ENCODE assay signal across 8 cellular contexts in the genomic region with DNA sequence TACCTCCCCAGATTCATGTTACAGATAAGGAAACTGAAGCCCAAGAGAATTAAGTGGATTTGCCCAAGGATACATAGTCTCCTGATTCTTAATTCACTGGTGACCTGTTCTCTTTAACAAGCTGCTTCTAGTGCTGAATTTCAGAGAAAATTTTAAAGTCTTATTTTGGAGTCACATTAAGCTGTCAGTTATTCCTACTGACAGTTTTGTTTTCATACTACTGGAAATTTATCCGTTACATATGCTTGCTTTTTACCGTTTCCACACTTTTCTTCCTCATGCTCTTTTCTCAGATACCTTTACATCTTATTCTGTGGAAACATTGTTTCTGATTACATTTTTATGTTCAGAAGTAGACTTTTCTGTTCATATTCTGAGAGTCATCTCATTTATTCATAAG. TPM values are rescaled to one million over a fixed set of nuclear protein-coding genes. Genes with fewer than 3 reads are reported as not detected.
DNase-seq lines count a peak whose midpoint lies in the region; ATAC-seq and TF ChIP-seq lines count a peak whose summit lies in the region.

No MANE protein-coding gene starts in this region.

- peaks cover 3% of the 10 kb centered on the region; the same call in 2 of the 3 replicates for H3K9me3 Mint-ChIP-seq in GM23338

- H3F3A ChIP-seq in GM23338 (replicated peaks; ENCODE audit: low read depth) (peaks cover 13% of the 10 kb centered on the region; the same call in 1 of the 2 replicates), SU-DHL-6 (ENCODE audit: insufficient read depth) (peaks cover 19% of the 10 kb centered on the region)

- H4K20me1 ChIP-seq in GM23338 (replicated peaks; ENCODE audit: insufficient read depth) (peaks cover 14% of the 10 kb centered on the region), SU-DHL-6 (ENCODE audit: low read depth, low read length) (0 out of 2 replicates have a peak, but pooled peaks cover 6% of the 10 kb centered on the region)

- intact Hi-C loops in thyroid gland (cut with DNase I), result loop anchor here (10.0 kb wide), 1 partner anchor 82 kb away; the partner anchor contains the start of gene SF3B1

- TF ChIP-seq CTCF in GM23338 (conservative IDR thresholded peaks at IDR 0.05; ENCODE audit: low read depth in 2 of 2) (no peak), SU-DHL-6 (IDR thresholded peaks at IDR 0.05; ENCODE audit: insufficient read depth, low read length, poor library complexity, severe bottlenecking) (no peak), fibroblast of the aortic adventitia (IDR thresholded peaks at IDR 0.05; ENCODE audit: insufficient read depth, low read length) (no peak), thyroid gland (IDR thresholded peaks at IDR 0.05) (no peak)

- DNase-seq in GM23338 (ENCODE audit: low spot score) (no peak), fibroblast of the aortic adventitia (ENCODE audit: low read depth) (no peak), NCI-H1436 (lab: John Stamatoyannopoulos, UW) (no peak), NCI-H748 treated with DMSO at 0.1 percent for 48 hours (lab: John Stamatoyannopoulos, UW) (no peak), NCI-H1694 (lab: John Stamatoyannopoulos, UW) (no peak), thyroid gland (no peak)

- H3K79me2 ChIP-seq in GM23338 (replicated peaks; ENCODE audit: insufficient read depth), result peaks cover 59% of the 10 kb centered on the region
- H3K79me2 ChIP-seq in SU-DHL-6 (ENCODE audit: insufficient read depth, low read length), result peaks cover 71% of the 10 kb centered on the region

- H3K27ac Mint-ChIP-seq in GM23338, result no peak overlapping the region

- peaks cover 25% of the 10 kb centered on the region for H3K4me1 ChIP-seq in GM23338 (ENCODE audit: insufficient read depth)
- peaks cover 5 to 16% (median 8%) of the 10 kb centered on the region in 3 donors for H3K4me1 ChIP-seq in skeletal muscle tissue (ENCODE audit: control insufficient read depth in 3 of 3, insufficient read depth in 3 of 3, low read length in 3 of 3)
- peaks cover 0 to 7% of the 10 kb centered on the region in 2 donors for H3K4me1 ChIP-seq in thyroid gland

- H3K27me3 Mint-ChIP-seq in GM23338 (ENCODE audit: insufficient read depth, low read depth, poor library complexity), result peaks cover 9% of the 10 kb centered on the region

- peak overlapping the region; percentile 93 for H3K4me2 ChIP-seq in GM23338
- peak overlapping the region; percentile 90 for H3K4me2 ChIP-seq in SU-DHL-6 (ENCODE audit: low read depth, low read length, poor library complexity, severe bottlenecking)

- no peak for TF ChIP-seq POLR2A in thyroid gland (IDR thresholded peaks at IDR 0.05)

- no peak for ATAC-seq in GM23338

- H3K36me3 ChIP-seq in GM23338 (ENCODE audit: insufficient read depth) (0 out of 2 replicates have a peak, but pooled peaks cover 9% of the 10 kb centered on the region), SU-DHL-6 (ENCODE audit: low read length) (peaks cover 6% of the 10 kb centered on the region; the same call in 1 of the 2 replicates), skeletal muscle tissue (ENCODE audit: control insufficient read depth in 3 of 3, insufficient read depth in 3 of 3, low read length in 3 of 3) (no peaks in the 10 kb centered on the region), thyroid gland (no peaks in the 10 kb centered on the region)

- H3K36me3 Mint-ChIP-seq in GM23338 (ENCODE audit: low read depth), result peaks cover 27% of the 10 kb centered on the region

- H2AFZ ChIP-seq in GM23338 (no peak overlapping the region), SU-DHL-6 (ENCODE audit: low read depth, low read length, severe bottlenecking) (no peak overlapping the region)

- H3K9ac ChIP-seq in SU-DHL-6 (ENCODE audit: low read length) (peak overlapping the region; percentile 73), skeletal muscle tissue (ENCODE audit: low read depth in 1 of 3, low read length in 3 of 3) (peak overlapping the region; percentile 36 to 93 (median 85))

- H3K27ac ChIP-seq in GM23338 (ENCODE audit: low read depth) (no peak overlapping the region), SU-DHL-6 (ENCODE audit: low read depth, low read length) (no peak overlapping the region; the same call in 1 of the 2 replicates), skeletal muscle tissue (ENCODE audit: low read depth, low read length) (no peak overlapping the region), thyroid gland (peak overlapping the region in 1 of 3 donors; percentile 97)

- 49 to 53% methylated on average over 2 of the region's 2 CpGs for WGBS in thyroid gland, 2 donors

- peak overlapping the region; percentile 96 for H3K4me3 Mint-ChIP-seq in GM23338

- no peaks in the 10 kb centered on the region for H3K27me3 ChIP-seq in GM23338 (ENCODE audit: insufficient read depth)
- H3K27me3 ChIP-seq in SU-DHL-6 (ENCODE audit: low read length), result no peaks in the 10 kb centered on the region
- no peaks in the 10 kb centered on the region for H3K27me3 ChIP-seq in skeletal muscle tissue (ENCODE audit: control insufficient read depth in 3 of 3, insufficient read depth in 3 of 3, low read length in 3 of 3)
- no peaks in the 10 kb centered on the region for H3K27me3 ChIP-seq in thyroid gland

- H3K4me1 Mint-ChIP-seq in GM23338, result peaks cover 37% of the 10 kb centered on the region

- H3K9me2 ChIP-seq in GM23338 (ENCODE audit: insufficient read depth) (no peaks in the 10 kb centered on the region), SU-DHL-6 (replicated peaks; ENCODE audit: insufficient read depth, low read length) (no peaks in the 10 kb centered on the region)

- peak overlapping the region; percentile 86 for H3K4me3 ChIP-seq in GM23338
- H3K4me3 ChIP-seq in SU-DHL-6 (ENCODE audit: insufficient read depth, low read length, poor library complexity, severe bottlenecking), result peak overlapping the region; percentile 81
- peak overlapping the region; percentile 92 for H3K4me3 ChIP-seq in fibroblast of the aortic adventitia (ENCODE audit: low read depth, low read length)
- H3K4me3 ChIP-seq in skeletal muscle tissue (ENCODE audit: low read length in 3 of 3), result peak overlapping the region; percentile 87 to 96 (median 90)
- peak overlapping the region in 1 of 3 donors; percentile 59 for H3K4me3 ChIP-seq in thyroid gland (replicated peaks in 1 of 3)

- H3K9me3 ChIP-seq in SU-DHL-6 (ENCODE audit: insufficient read depth, low read length) (no peaks in the 10 kb centered on the region), skeletal muscle tissue (ENCODE audit: control insufficient read depth in 3 of 3, low read length in 3 of 3) (no peaks in the 10 kb centered on the region), thyroid gland (no peaks in the 10 kb centered on the region)

TF ChIP-seq in GM23338, 12 proteins besides CTCF, POLR2A, EP300 and RAD21 (continues in another document):
- TF ChIP-seq ETS1 (IDR thresholded peaks at IDR 0.05), result no peak
- TF ChIP-seq REST (IDR thresholded peaks at IDR 0.05; ENCODE audit: unreplicated experiment), result no peak
- no peak for TF ChIP-seq EZH2 (IDR thresholded peaks at IDR 0.05; ENCODE audit: low read depth, unreplicated experiment)
- no peak for TF ChIP-seq CREB1 (CRISPR knock-in tag; IDR thresholded peaks at IDR 0.05; ENCODE audit: low read depth)

RNA-seq across cellular contexts. Expression of gene MOB4, which starts 1.3 kb away (rescaled TPM):
- 68.2 and 101 TPM in 2 replicates for total RNA-seq in GM23338 (2014; rRNA removed; shearing (Covaris generic))
- 87.0 and 88.6 TPM in 2 replicates for polyA plus RNA-seq in GM23338 (2016; fragmentation: Nextera tagmentation; extraction: Ambion mirVana)
- 37.1 and 44.2 TPM in 2 replicates for total RNA-seq in fibroblast of the aortic adventitia (ENCODE audit: low replicate concordance)
- 25.1 TPM for total RNA-seq in skeletal muscle tissue
- 10 to 100 TPM; 24.7 to 36.1 (median 28.6) TPM for total RNA-seq in thyroid gland

RNA-seq across cellular contexts. Expression of gene HSPE1, which starts 17.0 kb away (rescaled TPM):
- total RNA-seq in GM23338 (2014; rRNA removed; shearing (Covaris generic)), result 286 and 328 TPM in 2 replicates
- polyA plus RNA-seq in GM23338 (2016; fragmentation: Nextera tagmentation; extraction: Ambion mirVana), result 1,493 and 1,529 TPM in 2 replicates
- total RNA-seq in fibroblast of the aortic adventitia (ENCODE audit: low replicate concordance) (66.3 and 98.5 TPM in 2 replicates), skeletal muscle tissue (80.4 TPM), thyroid gland (100 to 1,000 TPM in 1 of 4 donors, 10 to 100 TPM in 3; 32.8 to 136 (median 79.8) TPM)

RNA-seq across cellular contexts. Expression of gene HSPD1, which starts 17.5 kb away (rescaled TPM):
- 870 and 880 TPM in 2 replicates for total RNA-seq in GM23338 (2014; rRNA removed; shearing (Covaris generic))
- 944 and 1,188 TPM in 2 replicates for polyA plus RNA-seq in GM23338 (2016; fragmentation: Nextera tagmentation; extraction: Ambion mirVana)
- total RNA-seq in fibroblast of the aortic adventitia (ENCODE audit: low replicate concordance) (158 and 302 TPM in 2 replicates), skeletal muscle tissue (146 TPM), thyroid gland (100 to 1,000 TPM; 125 to 157 (median 151) TPM)
